ENCODE assay signal across 1 cellular context in genomic region chr7:71131256-71131752, GRCh38.
TF ChIP-seq lines count a peak whose summit lies in the region.

No MANE protein-coding gene starts in this region.

TF ChIP-seq in HepG2, 621 proteins besides CTCF, POLR2A, EP300 and RAD21:
- peak; percentile 92 for TF ChIP-seq PRDM15 (CRISPR knock-in tag; IDR thresholded peaks at IDR 0.05)
- TF ChIP-seq E2F5 (CRISPR knock-in tag; conservative IDR thresholded peaks at IDR 0.05): no peak
- no peak for TF ChIP-seq DRAP1 (CRISPR knock-in tag; IDR thresholded peaks at IDR 0.05)
- TF ChIP-seq ZNF800 (CRISPR knock-in tag; IDR thresholded peaks at IDR 0.05): peak; percentile 53; the same call in 1 of the 2 replicates
